Comparison of ENCODE assay signal across 21 cellular contexts in genomic region chr7:48161407-48162125, GRCh38. TPM values are rescaled to one million over a fixed set of nuclear protein-coding genes. Genes with fewer than 3 reads are reported as not detected.
"Had no signal": no experiment of that assay in that cellular context is flagged by ENCODE, and none has a peak within 500 bp of the region (broad histone marks: within the 10 kb centered on the region; RNA-seq: fewer than 3 reads in every experiment).

No MANE protein-coding gene starts in this region.

- H3K4me3 Mint-ChIP-seq: activated naive CD8-positive, alpha-beta T cell treated with anti-CD3 and anti-CD28 coated beads for 36 hours; activated T-helper 17 cell treated with anti-CD3 and anti-CD28 coated beads, Interleukin-2, amount 50 U/mL, for 72 hours; memory B cell; natural killer cell treated with Interleukin-12 subunit alpha and Interleukin-12 subunit beta and Interleukin-15 and Interleukin-18, amount 100 ng/mL, for 72 hours; stimulated activated naive CD8-positive, alpha-beta T cell treated with anti-CD3 and anti-CD28 coated beads, Interleukin-15, Interleukin-2, amounts not matched to agents 100 ng/mL and 50 ng/mL, for 24 hours had no signal

- DNase-seq: activated CD4-positive, CD25-positive, alpha-beta regulatory T cell treated with anti-CD3 and anti-CD28 coated beads, Interleukin-2, amount 50 U/mL, for 72 hours; activated naive CD4-positive, alpha-beta T cell treated with Interleukin-2 at 50 U/mL for 16 hours; activated naive CD8-positive, alpha-beta T cell treated with anti-CD3 and anti-CD28 coated beads for 36 hours; activated T-cell treated with anti-CD3 and anti-CD28 coated beads, Interleukin-2, amount 50 U/mL, for 1 hour; glutamatergic neuron; ovary; right cardiac atrium; stimulated activated CD4-positive, alpha-beta T cell treated with anti-CD3 and anti-CD28 coated beads, Interleukin-12 subunit alpha, Interleukin-12 subunit beta, amount 100 ng/mL, for 4 hours; substantia nigra; thyroid gland; upper lobe of right lung had no signal

- H3K36me3 Mint-ChIP-seq: activated naive CD8-positive, alpha-beta T cell treated with anti-CD3 and anti-CD28 coated beads for 36 hours; memory B cell; natural killer cell treated with Interleukin-12 subunit alpha and Interleukin-12 subunit beta and Interleukin-15 and Interleukin-18, amount 100 ng/mL, for 72 hours had no signal

- FAIRE-seq: frontal cortex had no signal

- H3K27ac Mint-ChIP-seq: activated T-helper 17 cell treated with anti-CD3 and anti-CD28 coated beads, Interleukin-2, amount 50 U/mL, for 72 hours; memory B cell; natural killer cell treated with Interleukin-12 subunit alpha and Interleukin-12 subunit beta and Interleukin-15 and Interleukin-18, amount 100 ng/mL, for 72 hours; stimulated activated naive CD8-positive, alpha-beta T cell treated with anti-CD3 and anti-CD28 coated beads, Interleukin-15, Interleukin-2, amounts not matched to agents 100 ng/mL and 50 ng/mL, for 24 hours had no signal

- H3K36me3 ChIP-seq: cardiac muscle cell, ovary, prostate gland, thyroid gland, upper lobe of right lung had no signal

- H3K27ac ChIP-seq: cardiac muscle cell, epithelial cell of prostate, hepatocyte, ovary, prostate gland, thyroid gland, upper lobe of right lung, VCaP had no signal

- H3K9me3 Mint-ChIP-seq: activated T-helper 17 cell treated with anti-CD3 and anti-CD28 coated beads, Interleukin-2, amount 50 U/mL, for 72 hours; natural killer cell treated with Interleukin-12 subunit alpha and Interleukin-12 subunit beta and Interleukin-15 and Interleukin-18, amount 100 ng/mL, for 72 hours had no signal

- H3K4me3 ChIP-seq: cardiac muscle cell, hepatocyte, ovary, prostate gland, thyroid gland, upper lobe of right lung had no signal

- H3K27me3 ChIP-seq: cardiac muscle cell, hepatocyte, ovary, thyroid gland, upper lobe of right lung had no signal

- H3K4me1 Mint-ChIP-seq: activated T-helper 17 cell treated with anti-CD3 and anti-CD28 coated beads, Interleukin-2, amount 50 U/mL, for 72 hours; memory B cell had no signal

RNA-seq across cellular contexts. Expression of gene ABCA13, which starts 9.7 kb away (rescaled TPM):
- total RNA-seq: activated T-helper 17 cell treated with anti-CD3 and anti-CD28 coated beads, Interleukin-2, amount 50 U/mL, for 72 hours; natural killer cell treated with Interleukin-12 subunit alpha and Interleukin-12 subunit beta and Interleukin-15 and Interleukin-18, amount 100 ng/mL, for 72 hours; right cardiac atrium had no signal
- polyA plus RNA-seq: right cardiac atrium had no signal
